19 cellular contexts compared by ENCODE assay signal in the genomic region with DNA sequence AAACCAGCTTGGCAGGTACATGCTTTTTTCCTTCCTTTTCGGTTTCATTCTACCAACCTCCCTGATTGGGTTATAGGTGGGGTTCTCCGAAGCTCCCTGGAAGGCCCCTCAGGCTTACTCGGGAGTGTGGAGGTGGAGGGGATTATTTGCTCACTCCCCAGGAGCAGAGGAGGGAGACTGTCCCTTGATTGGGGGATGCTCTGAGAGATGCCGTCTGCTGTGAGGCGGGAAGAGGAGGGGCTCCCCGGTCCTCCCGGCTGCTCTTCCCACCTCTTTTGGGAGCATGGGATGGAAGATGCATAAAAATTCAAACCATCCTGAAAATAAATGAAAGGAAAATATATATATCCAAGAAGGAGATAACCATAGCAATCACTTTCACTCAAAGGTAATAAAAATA. TPM values are rescaled to one million over a fixed set of nuclear protein-coding genes. Genes with fewer than 3 reads are reported as not detected.
A peak's percentile ranks its signal among the peaks of the same experiment; 100 is the strongest.
DNase-seq lines count a peak whose midpoint lies in the region; ATAC-seq, FAIRE-seq and TF ChIP-seq lines count a peak whose summit lies in the region.
"Had no signal": no experiment of that assay in that cellular context is flagged by ENCODE, and none has a peak within 500 bp of the region (broad histone marks: within the 10 kb centered on the region; RNA-seq: fewer than 3 reads in every experiment).

No MANE protein-coding gene starts in this region.

- H3K9me3 ChIP-seq in HepG2 (ENCODE audit: low read length), result no peaks in the 10 kb centered on the region
- H3K9me3 ChIP-seq in right lobe of liver, result no peaks in the 10 kb centered on the region
- no peaks in the 10 kb centered on the region for H3K9me3 ChIP-seq in muscle layer of colon (ENCODE audit: low read length)
- no peaks in the 10 kb centered on the region for H3K9me3 ChIP-seq in skeletal muscle satellite cell (replicated peaks; ENCODE audit: low read length)

- no peak for ATAC-seq in HepG2
- no peak for ATAC-seq in right lobe of liver
- ATAC-seq in GM21360 (IDR thresholded peaks at IDR 0.05; ENCODE audit: unreplicated experiment), result no peak
- ATAC-seq: HCT116 had no signal

- POLR2A ChIA-PET in HepG2 (lab: Yijun Ruan, JAX), result no interaction called here

- H3K36me3 ChIP-seq in HepG2 (replicated peaks in 1 of 2; ENCODE audit: control insufficient read depth in 1 of 2, insufficient read depth in 2 of 2, low read length in 2 of 2), result no peaks in the 10 kb centered on the region
- no peaks in the 10 kb centered on the region for H3K36me3 ChIP-seq in right lobe of liver
- no peaks in the 10 kb centered on the region for H3K36me3 ChIP-seq in muscle layer of colon (ENCODE audit: insufficient read depth, low read length)
- no peaks in the 10 kb centered on the region for H3K36me3 ChIP-seq in skeletal muscle satellite cell (ENCODE audit: insufficient read depth, low read length)

- FAIRE-seq in HepG2 (lab: Jason Lieb, UNC), result no peak

- H3K4me3 ChIP-seq in HepG2 (replicated peaks in 1 of 3; ENCODE audit: insufficient read depth in 1 of 3, low read depth in 2 of 3, low read length in 3 of 3) (peak overlapping the region in 2 of 3 experiments; percentile 14 to 25; a peak in 1 of 6 replicates), right lobe of liver (no peak overlapping the region), muscle layer of colon (ENCODE audit: low read depth in 1 of 2, low read length in 2 of 2) (no peak overlapping the region), skeletal muscle satellite cell (ENCODE audit: low read length) (no peak overlapping the region)
- H3K4me3 ChIP-seq: GM23248, SK-N-MC had no signal

- WGBS in HepG2 (ENCODE audit: low lambda C conversion rate), result under 1% methylated on average over 7 of the region's 7 CpGs
- 20% methylated on average over 2 of the region's 7 CpGs for WGBS in right lobe of liver (ENCODE audit: insufficient coverage, low coverage, low lambda C conversion rate, missing lambda C conversion rate)

- CTCF ChIA-PET in HepG2 (lab: Yijun Ruan, JAX; ENCODE audit: low intra/inter-chr PET ratio, low total read pairs), result no interaction called here

- TF ChIP-seq EP300 in HepG2 (IDR thresholded peaks at IDR 0.05; ENCODE audit: low read depth in 2 of 2, low read length in 2 of 2) (no peak), HepG2 (CRISPR knock-in tag; IDR thresholded peaks at IDR 0.05; ENCODE audit: borderline replicate concordance) (no peak)

- H3K9ac ChIP-seq in HepG2 (ENCODE audit: insufficient read depth, low read depth, low read length) (no peak overlapping the region), muscle layer of colon (ENCODE audit: low read length) (no peak overlapping the region), skeletal muscle satellite cell (ENCODE audit: low read depth, low read length) (peak overlapping the region; percentile 76)
- H3K9ac ChIP-seq: GM23248 had no signal

- no peak for DNase-seq in HepG2 (ENCODE audit: low spot score)
- DNase-seq in right lobe of liver, result no peak
- DNase-seq in NCI-H82 treated with DMSO at 0.1 percent for 48 hours (lab: John Stamatoyannopoulos, UW; ENCODE audit: unreplicated experiment), result peak; percentile 48
- no peak for DNase-seq in kidney glomerular epithelial cell (lab: John Stamatoyannopoulos, UW)
- no peak for DNase-seq in superior temporal gyrus (ENCODE audit: extremely low spot score)
- DNase-seq: 8988T, DMS79 treated with DMSO at 0.1 percent for 48 hours, GM23248, NCI-H1417 treated with DMSO at 0.1 percent for 48 hours, NCI-H2029, NCI-H2171, Right ventricle myocardium superior had no signal

- no peaks in the 10 kb centered on the region for H3K79me2 ChIP-seq in HepG2 (ENCODE audit: insufficient read depth, low read length)

- H3K27me3 ChIP-seq in HepG2 (ENCODE audit: control insufficient read depth in 1 of 2, insufficient read depth in 2 of 2, low read length in 2 of 2) (peaks cover 17 to 80% of the 10 kb centered on the region in 2 experiments), right lobe of liver (no peaks in the 10 kb centered on the region), muscle layer of colon (ENCODE audit: control insufficient read depth in 1 of 2, insufficient read depth in 2 of 2, low read length in 2 of 2) (no peaks in the 10 kb centered on the region), skeletal muscle satellite cell (ENCODE audit: control insufficient read depth, insufficient read depth, low read length) (peaks cover 6% of the 10 kb centered on the region)

- H3K27ac ChIP-seq in HepG2 (ENCODE audit: extremely low read length, insufficient read depth, low read length) (no peak overlapping the region), right lobe of liver (no peak overlapping the region), muscle layer of colon (ENCODE audit: low read depth, low read length) (peak overlapping the region; percentile 8)
- H3K27ac ChIP-seq: GM23248, SK-N-MC had no signal

- H2AFZ ChIP-seq in HepG2 (ENCODE audit: low read length), result peak overlapping the region; percentile 55
- H2AFZ ChIP-seq: GM23248 had no signal

- TF ChIP-seq RAD21 in HepG2 (CRISPR knock-in tag; IDR thresholded peaks at IDR 0.05), result no peak

- in situ Hi-C loops in HepG2 (cut with HindIII; ENCODE audit: extremely low pct_ligation_motif_present, low pct_unique_long_range_greater_than_20kb), result no loop called here

- H4K20me1 ChIP-seq in HepG2 (ENCODE audit: insufficient read depth, low read length), result no peaks in the 10 kb centered on the region

- TF ChIP-seq CTCF in HepG2 (CRISPR knock-in tag; IDR thresholded peaks at IDR 0.05), result no peak
- no peak for TF ChIP-seq CTCF in right lobe of liver (IDR thresholded peaks at IDR 0.05)

- intact Hi-C loops in HepG2 (cut with micrococcal nuclease; ENCODE audit: unreplicated experiment) (no loop called here), right lobe of liver (cut with DNase I) (no loop called here)

- BruUV-seq in HepG2 (replicated peaks; lab: Mats Ljungman, UMichigan), result no TSS peak

- H3K4me1 ChIP-seq in HepG2 (ENCODE audit: insufficient read depth, low read length) (0 out of 2 replicates have a peak, but pooled peaks cover 13% of the 10 kb centered on the region), right lobe of liver (no peaks in the 10 kb centered on the region), muscle layer of colon (ENCODE audit: insufficient read depth, low read length) (peaks cover 29% of the 10 kb centered on the region), skeletal muscle satellite cell (ENCODE audit: control insufficient read depth, insufficient read depth, low read length) (peaks cover 31% of the 10 kb centered on the region)

- TF ChIP-seq POLR2A in HepG2 (IDR thresholded peaks at IDR 0.05; ENCODE audit: insufficient read depth in 1 of 2, low read depth in 2 of 2, low read length in 2 of 2) (no peak), right lobe of liver (IDR thresholded peaks at IDR 0.05) (no peak)

- H3K4me2 ChIP-seq in HepG2 (ENCODE audit: low read depth, low read length) (peak overlapping the region; percentile 66), skeletal muscle satellite cell (ENCODE audit: low read length) (peak overlapping the region; percentile 63)

RNA-seq across cellular contexts. Expression of a gene that starts 16.1 kb away (rescaled TPM):
- total RNA-seq in HepG2 (2016; rRNA removed; fragmentation: Illumina TruSeq; extraction: Trizol) (25.3 TPM in 2 replicates), right lobe of liver (10 to 100 TPM; 13.1 to 24.0 (median 15.5) TPM)
- total RNA-seq in HepG2 (2016; cell fraction: cytosol; rRNA removed; fragmentation: Illumina TruSeq; extraction: Trizol; ENCODE audit: low read depth), result 9.3 TPM in 2 replicates
- 19.0 and 24.1 TPM in 2 replicates for total RNA-seq in HepG2 (2016; cell fraction: insoluble cytoplasmic fraction; rRNA removed; fragmentation: Illumina TruSeq; extraction: Trizol)
- total RNA-seq in HepG2 (2016; cell fraction: membrane; rRNA removed; fragmentation: Illumina TruSeq; extraction: Trizol), result 10.7 and 12.5 TPM in 2 replicates
- total RNA-seq in HepG2 (2016; cell fraction: nucleus; rRNA removed; fragmentation: Illumina TruSeq; extraction: Trizol), result 47.4 and 53.3 TPM in 2 replicates
- 6.6 and 7.2 TPM in 2 replicates for polyA plus RNA-seq in HepG2 (2011; rRNA removed)
- polyA plus RNA-seq in HepG2 (2011; cell fraction: cytosol; rRNA removed), result 4.9 and 6.5 TPM in 2 replicates
- polyA plus RNA-seq in HepG2 (2011; cell fraction: nucleus; rRNA removed), result 40.6 and 57.3 TPM in 2 replicates
- 16.9 and 22.1 TPM in 2 replicates for polyA plus RNA-seq in HepG2 (2012)
- 1.6 TPM in 2 replicates for polyA plus RNA-seq in HepG2 (2016; cell fraction: cytosol; fragmentation: Illumina TruSeq; extraction: Trizol; ENCODE audit: low read depth)
- 12.7 and 16.8 TPM in 2 replicates for polyA plus RNA-seq in HepG2 (2016; cell fraction: insoluble cytoplasmic fraction; fragmentation: Illumina TruSeq; extraction: Trizol; ENCODE audit: low read depth)
- 3.3 and 3.8 TPM in 2 replicates for polyA plus RNA-seq in HepG2 (2016; cell fraction: membrane; fragmentation: Illumina TruSeq; extraction: Trizol; ENCODE audit: low read depth)
- polyA plus RNA-seq in HepG2 (2016; cell fraction: nucleus; fragmentation: Illumina TruSeq; extraction: Trizol; ENCODE audit: insufficient read depth, low read depth), result 36.3 and 39.1 TPM in 2 replicates
- polyA minus RNA-seq in HepG2 (2011; rRNA and poly(A)+ RNA removed; ENCODE audit: low replicate concordance), result 26.1 and 51.5 TPM in 2 replicates
- polyA minus RNA-seq in HepG2 (2011; cell fraction: cytosol; rRNA and poly(A)+ RNA removed), result 18.6 and 20.2 TPM in 2 replicates
- polyA minus RNA-seq in HepG2 (2011; cell fraction: nucleus; rRNA and poly(A)+ RNA removed), result 62.9 and 72.9 TPM in 2 replicates
- total RNA-seq in skeletal muscle satellite cell (2012; rRNA removed), result 27.7 and 30.2 TPM in 2 replicates

RNA-seq across cellular contexts. Expression of a gene that starts 52.1 kb away (rescaled TPM):
- not detected in 2 replicates for total RNA-seq in HepG2 (2016; rRNA removed; fragmentation: Illumina TruSeq; extraction: Trizol)
- total RNA-seq in HepG2 (2016; cell fraction: cytosol; rRNA removed; fragmentation: Illumina TruSeq; extraction: Trizol; ENCODE audit: low read depth), result not detected in 2 replicates
- not detected in 2 replicates for total RNA-seq in HepG2 (2016; cell fraction: insoluble cytoplasmic fraction; rRNA removed; fragmentation: Illumina TruSeq; extraction: Trizol)
- total RNA-seq in HepG2 (2016; cell fraction: membrane; rRNA removed; fragmentation: Illumina TruSeq; extraction: Trizol), result not detected in 2 replicates
- not detected in 2 replicates for total RNA-seq in HepG2 (2016; cell fraction: nucleus; rRNA removed; fragmentation: Illumina TruSeq; extraction: Trizol)
- polyA plus RNA-seq in HepG2 (2011; rRNA removed), result 0.01 TPM in 1 of 2 replicates, not detected in the other
- polyA plus RNA-seq in HepG2 (2011; cell fraction: cytosol; rRNA removed), result not detected in 2 replicates
- polyA plus RNA-seq in HepG2 (2011; cell fraction: nucleus; rRNA removed), result not detected in 2 replicates
- not detected in 2 replicates for polyA plus RNA-seq in HepG2 (2012)
- not detected in 2 replicates for polyA plus RNA-seq in HepG2 (2016; cell fraction: cytosol; fragmentation: Illumina TruSeq; extraction: Trizol; ENCODE audit: low read depth)
- not detected in 2 replicates for polyA plus RNA-seq in HepG2 (2016; cell fraction: insoluble cytoplasmic fraction; fragmentation: Illumina TruSeq; extraction: Trizol; ENCODE audit: low read depth)
- polyA plus RNA-seq in HepG2 (2016; cell fraction: membrane; fragmentation: Illumina TruSeq; extraction: Trizol; ENCODE audit: low read depth), result not detected in 2 replicates
- polyA plus RNA-seq in HepG2 (2016; cell fraction: nucleus; fragmentation: Illumina TruSeq; extraction: Trizol; ENCODE audit: insufficient read depth, low read depth), result not detected in 2 replicates
- polyA minus RNA-seq in HepG2 (2011; rRNA and poly(A)+ RNA removed; ENCODE audit: low replicate concordance), result 17.0 TPM in 1 of 2 replicates, not detected in the other
- polyA minus RNA-seq in HepG2 (2011; cell fraction: cytosol; rRNA and poly(A)+ RNA removed), result 0.10 TPM in 1 of 2 replicates, not detected in the other
- 0.25 TPM in 1 of 2 replicates, not detected in the other for polyA minus RNA-seq in HepG2 (2011; cell fraction: nucleus; rRNA and poly(A)+ RNA removed)
- total RNA-seq in right lobe of liver, result under 1 TPM in 1 of 6 experiments, not detected in 5; 0.06 TPM
- 0.44 and 0.76 TPM in 2 replicates for total RNA-seq in skeletal muscle satellite cell (2012; rRNA removed)
- total RNA-seq: HT-29, Right ventricle myocardium superior had no signal
- polyA plus RNA-seq: CD14-positive monocyte had no signal

Comparison
In these comparisons a context has a peak if more than half of its experiments do, and no peak if none do; other contexts are left out.
1. H3K4me3 ChIP-seq: peak in HepG2 (2 of 3); none in right lobe of liver (0 of 3), muscle layer of colon (0 of 2) and skeletal muscle satellite cell (single experiment).